2 cellular contexts compared by ENCODE assay signal in the genomic region with DNA sequence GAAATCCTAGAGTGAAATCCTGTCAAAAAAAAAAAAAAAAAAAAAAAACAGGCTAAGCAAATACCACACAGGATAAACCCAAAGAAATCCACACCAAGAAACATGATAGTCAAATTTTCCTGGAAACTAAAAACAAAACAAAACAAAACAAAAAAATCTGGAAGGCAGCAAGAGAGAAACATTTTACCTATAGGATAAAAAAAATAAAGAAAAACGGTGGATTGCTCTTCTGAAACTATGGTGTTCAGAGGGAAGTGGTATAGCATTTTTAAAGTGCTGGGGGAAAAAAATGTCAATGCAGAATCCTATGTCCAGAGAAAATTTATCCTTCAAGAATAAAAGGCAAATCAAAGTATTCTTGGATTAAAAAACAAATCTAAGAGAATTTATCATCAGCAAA.
TF ChIP-seq lines count a peak whose summit lies in the region.

No MANE protein-coding gene starts in this region.

TF ChIP-seq in HepG2, 621 proteins besides CTCF, POLR2A, EP300 and RAD21:
- no peak for TF ChIP-seq MAFF (IDR thresholded peaks at IDR 0.05; ENCODE audit: low read depth, low read length)
- TF ChIP-seq ZNF317 (CRISPR knock-in tag; IDR thresholded peaks at IDR 0.05) = peak; percentile 98
- no peak for TF ChIP-seq EZH2 (conservative IDR thresholded peaks at IDR 0.05; ENCODE audit: low read depth, low read length)
TF ChIP-seq in HepG2: peak in this region for 1.

TF ChIP-seq in K562, 482 proteins besides CTCF, POLR2A, EP300 and RAD21:
- TF ChIP-seq CBX3 (IDR thresholded peaks at IDR 0.05; ENCODE audit: borderline replicate concordance in 1 of 2, low read length in 2 of 2) (peak in 1 of 2 experiments; percentile 80; a peak in 2 of 3 replicates), POLR2H (tag; IDR thresholded peaks at IDR 0.05; ENCODE audit: low read depth) (no peak), TRIM28 (IDR thresholded peaks at IDR 0.05) (peak; percentile 87), HMG20B (CRISPR knock-in tag; IDR thresholded peaks at IDR 0.05) (no peak), ZNF384 (IDR thresholded peaks at IDR 0.05; ENCODE audit: low read depth, low read length) (0 out of 2 replicates have a peak, but pooled peaks have one; percentile 16)
- TF ChIP-seq, protein P1, sequence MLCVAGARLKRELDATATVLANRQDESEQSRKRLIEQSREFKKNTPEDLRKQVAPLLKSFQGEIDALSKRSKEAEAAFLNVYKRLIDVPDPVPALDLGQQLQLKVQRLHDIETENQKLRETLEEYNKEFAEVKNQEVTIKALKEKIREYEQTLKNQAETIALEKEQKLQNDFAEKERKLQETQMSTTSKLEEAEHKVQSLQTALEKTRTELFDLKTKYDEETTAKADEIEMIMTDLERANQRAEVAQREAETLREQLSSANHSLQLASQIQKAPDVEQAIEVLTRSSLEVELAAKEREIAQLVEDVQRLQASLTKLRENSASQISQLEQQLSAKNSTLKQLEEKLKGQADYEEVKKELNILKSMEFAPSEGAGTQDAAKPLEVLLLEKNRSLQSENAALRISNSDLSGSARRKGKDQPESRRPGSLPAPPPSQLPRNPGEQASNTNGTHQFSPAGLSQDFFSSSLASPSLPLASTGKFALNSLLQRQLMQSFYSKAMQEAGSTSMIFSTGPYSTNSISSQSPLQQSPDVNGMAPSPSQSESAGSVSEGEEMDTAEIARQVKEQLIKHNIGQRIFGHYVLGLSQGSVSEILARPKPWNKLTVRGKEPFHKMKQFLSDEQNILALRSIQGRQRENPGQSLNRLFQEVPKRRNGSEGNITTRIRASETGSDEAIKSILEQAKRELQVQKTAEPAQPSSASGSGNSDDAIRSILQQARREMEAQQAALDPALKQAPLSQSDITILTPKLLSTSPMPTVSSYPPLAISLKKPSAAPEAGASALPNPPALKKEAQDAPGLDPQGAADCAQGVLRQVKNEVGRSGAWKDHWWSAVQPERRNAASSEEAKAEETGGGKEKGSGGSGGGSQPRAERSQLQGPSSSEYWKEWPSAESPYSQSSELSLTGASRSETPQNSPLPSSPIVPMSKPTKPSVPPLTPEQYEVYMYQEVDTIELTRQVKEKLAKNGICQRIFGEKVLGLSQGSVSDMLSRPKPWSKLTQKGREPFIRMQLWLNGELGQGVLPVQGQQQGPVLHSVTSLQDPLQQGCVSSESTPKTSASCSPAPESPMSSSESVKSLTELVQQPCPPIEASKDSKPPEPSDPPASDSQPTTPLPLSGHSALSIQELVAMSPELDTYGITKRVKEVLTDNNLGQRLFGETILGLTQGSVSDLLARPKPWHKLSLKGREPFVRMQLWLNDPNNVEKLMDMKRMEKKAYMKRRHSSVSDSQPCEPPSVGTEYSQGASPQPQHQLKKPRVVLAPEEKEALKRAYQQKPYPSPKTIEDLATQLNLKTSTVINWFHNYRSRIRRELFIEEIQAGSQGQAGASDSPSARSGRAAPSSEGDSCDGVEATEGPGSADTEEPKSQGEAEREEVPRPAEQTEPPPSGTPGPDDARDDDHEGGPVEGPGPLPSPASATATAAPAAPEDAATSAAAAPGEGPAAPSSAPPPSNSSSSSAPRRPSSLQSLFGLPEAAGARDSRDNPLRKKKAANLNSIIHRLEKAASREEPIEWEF (CRISPR knock-in tag; IDR thresholded peaks at IDR 0.05) = no peak
- TF ChIP-seq, protein P2, sequence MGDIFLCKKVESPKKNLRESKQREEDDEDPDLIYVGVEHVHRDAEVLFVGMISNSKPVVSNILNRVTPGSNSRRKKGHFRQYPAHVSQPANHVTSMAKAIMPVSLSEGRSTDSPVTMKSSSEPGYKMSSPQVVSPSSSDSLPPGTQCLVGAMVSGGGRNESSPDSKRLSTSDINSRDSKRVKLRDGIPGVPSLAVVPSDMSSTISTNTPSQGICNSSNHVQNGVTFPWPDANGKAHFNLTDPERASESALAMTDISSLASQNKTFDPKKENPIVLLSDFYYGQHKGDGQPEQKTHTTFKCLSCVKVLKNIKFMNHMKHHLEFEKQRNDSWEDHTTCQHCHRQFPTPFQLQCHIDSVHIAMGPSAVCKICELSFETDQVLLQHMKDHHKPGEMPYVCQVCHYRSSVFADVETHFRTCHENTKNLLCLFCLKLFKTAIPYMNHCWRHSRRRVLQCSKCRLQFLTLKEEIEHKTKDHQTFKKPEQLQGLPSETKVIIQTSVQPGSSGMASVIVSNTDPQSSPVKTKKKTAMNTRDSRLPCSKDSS (IDR thresholded peaks at IDR 0.05; ENCODE audit: low read depth, partially characterized antibody) = peak; percentile 36
